ENCODE assay signal across 11 cellular contexts in genomic region chr10:119537953-119538630, GRCh38. TPM values are rescaled to one million over a fixed set of nuclear protein-coding genes. Genes with fewer than 3 reads are reported as not detected.
DNase-seq lines count a peak whose midpoint lies in the region; ATAC-seq, FAIRE-seq and TF ChIP-seq lines count a peak whose summit lies in the region.
"Had no signal": no experiment of that assay in that cellular context is flagged by ENCODE, and none has a peak within 500 bp of the region (broad histone marks: within the 10 kb centered on the region; RNA-seq: fewer than 3 reads in every experiment).

No MANE protein-coding gene starts in this region.

- no peaks in the 10 kb centered on the region for H3K9me3 Mint-ChIP-seq in MCF 10A (ENCODE audit: unreplicated experiment)
- H3K9me3 Mint-ChIP-seq in activated T-helper 17 cell treated with anti-CD3 and anti-CD28 coated beads, Interleukin-2, amount 50 U/mL, for 72 hours: no peaks in the 10 kb centered on the region

- WGBS in mammary epithelial cell (ENCODE audit: low coverage, missing lambda C conversion rate): 89% methylated on average over 5 of the region's 5 CpGs

- H3K27ac Mint-ChIP-seq in MCF 10A (ENCODE audit: low read depth, unreplicated experiment): peak overlapping the region; percentile 64
- H3K27ac Mint-ChIP-seq in activated T-helper 17 cell treated with anti-CD3 and anti-CD28 coated beads, Interleukin-2, amount 50 U/mL, for 72 hours: peak overlapping the region; percentile 96

- intact Hi-C loops in MCF 10A (cut with micrococcal nuclease) (no loop called here), mammary epithelial cell (cut with micrococcal nuclease) (no loop called here)

- no peaks in the 10 kb centered on the region for H3K9me3 ChIP-seq in mammary epithelial cell (replicated peaks; ENCODE audit: insufficient read depth, low read length)
- no peaks in the 10 kb centered on the region for H3K9me3 ChIP-seq in mucosa of rectum (ENCODE audit: control insufficient read depth in 2 of 2, low read length in 2 of 2)
- H3K9me3 ChIP-seq in SJCRH30 (replicated peaks): no peaks in the 10 kb centered on the region
- H3K9me3 ChIP-seq: heart right ventricle had no signal

- peaks cover 65% of the 10 kb centered on the region for H3K79me2 ChIP-seq in mammary epithelial cell (ENCODE audit: insufficient read depth, low read length)

- dilution Hi-C loops in mammary epithelial cell (cut with HindIII; ENCODE audit: low sequenced_read_pairs): no loop called here

- no peak for TF ChIP-seq POLR2A in H54 (IDR thresholded peaks at IDR 0.05; ENCODE audit: low read depth, low read length)

- H3K36me3 ChIP-seq in mammary epithelial cell (ENCODE audit: insufficient read depth, low read length): no peaks in the 10 kb centered on the region
- no peaks in the 10 kb centered on the region for H3K36me3 ChIP-seq in mucosa of rectum (ENCODE audit: control insufficient read depth in 2 of 2, insufficient read depth in 2 of 2, low read length in 2 of 2)
- no peaks in the 10 kb centered on the region for H3K36me3 ChIP-seq in SJCRH30
- H3K36me3 ChIP-seq: heart right ventricle had no signal

- H3K4me1 ChIP-seq in mammary epithelial cell (ENCODE audit: insufficient read depth, low read length) (peaks cover 21% of the 10 kb centered on the region), mucosa of rectum (ENCODE audit: control insufficient read depth in 2 of 2, insufficient read depth in 2 of 2, low read length in 2 of 2) (peaks cover 24 to 35% of the 10 kb centered on the region in 2 donors), SJCRH30 (no peaks in the 10 kb centered on the region)

- H2AFZ ChIP-seq in mammary epithelial cell (ENCODE audit: low read depth, low read length): no peak overlapping the region

- peaks cover 4% of the 10 kb centered on the region for H3K36me3 Mint-ChIP-seq in MCF 10A (ENCODE audit: insufficient read depth, unreplicated experiment)
- peaks cover 61% of the 10 kb centered on the region for H3K36me3 Mint-ChIP-seq in activated T-helper 17 cell treated with anti-CD3 and anti-CD28 coated beads, Interleukin-2, amount 50 U/mL, for 72 hours (ENCODE audit: low read depth)

- BruUV-seq in MCF 10A (replicated peaks; lab: Mats Ljungman, UMichigan) (no TSS peak), mammary epithelial cell (replicated peaks; lab: Mats Ljungman, UMichigan) (no TSS peak)

- ATAC-seq in activated T-helper 17 cell treated with anti-CD3 and anti-CD28 coated beads, Interleukin-2, amount 50 U/mL, for 72 hours (replicated peaks): no peak

- CTCF ChIA-PET in MCF 10A (lab: Yijun Ruan, JAX): interaction anchor here (1.0 kb wide), 1 partner anchor 20 kb away, joined by 3 read pairs; no protein-coding TSS in a partner anchor
- CTCF ChIA-PET in mammary epithelial cell (lab: Charles Lee; ENCODE audit: low non-redundant PET): no interaction called here

- H3K27me3 ChIP-seq in mammary epithelial cell (ENCODE audit: insufficient read depth, low read length) (peaks cover 2% of the 10 kb centered on the region), mucosa of rectum (ENCODE audit: control insufficient read depth in 2 of 2, insufficient read depth in 2 of 2, low read length in 2 of 2) (no peaks in the 10 kb centered on the region), SJCRH30 (0 out of 2 replicates have a peak, but pooled peaks cover 8% of the 10 kb centered on the region)

- no peaks in the 10 kb centered on the region for H4K20me1 ChIP-seq in mammary epithelial cell (ENCODE audit: insufficient read depth, low read length)

- no peaks in the 10 kb centered on the region for H3K27me3 Mint-ChIP-seq in MCF 10A (ENCODE audit: insufficient read depth, unreplicated experiment)
- H3K27me3 Mint-ChIP-seq in activated T-helper 17 cell treated with anti-CD3 and anti-CD28 coated beads, Interleukin-2, amount 50 U/mL, for 72 hours: no peaks in the 10 kb centered on the region

- FAIRE-seq in H54 (lab: Jason Lieb, UNC): no peak

- no peak overlapping the region for H3K27ac ChIP-seq in mammary epithelial cell (ENCODE audit: insufficient read depth, low read depth, low read length)
- peak overlapping the region; percentile 12 to 49 for H3K27ac ChIP-seq in mucosa of rectum (ENCODE audit: low read depth in 2 of 2, low read length in 2 of 2)
- H3K27ac ChIP-seq in SJCRH30: no peak overlapping the region

- TF ChIP-seq CTCF in MCF 10A (IDR thresholded peaks at IDR 0.05; ENCODE audit: unreplicated experiment) (no peak), mammary epithelial cell (conservative IDR thresholded peaks at IDR 0.05 in 1 of 2, IDR thresholded peaks at IDR 0.05 in 1 of 2; ENCODE audit: extremely low read depth in 1 of 2, insufficient read depth in 1 of 2, low read depth in 1 of 2, low read length in 2 of 2) (no peak)

- no peak overlapping the region for H3K4me2 ChIP-seq in mammary epithelial cell (ENCODE audit: insufficient read depth, low read depth, low read length)

- POLR2A ChIA-PET in MCF 10A (lab: Yijun Ruan, JAX): no interaction called here

- H3K4me1 Mint-ChIP-seq in MCF 10A (ENCODE audit: insufficient read depth, unreplicated experiment): peaks cover 31% of the 10 kb centered on the region
- H3K4me1 Mint-ChIP-seq in activated T-helper 17 cell treated with anti-CD3 and anti-CD28 coated beads, Interleukin-2, amount 50 U/mL, for 72 hours: peaks cover 58% of the 10 kb centered on the region

- H3K9ac ChIP-seq in mammary epithelial cell (ENCODE audit: insufficient read depth, low read length) (no peak overlapping the region), mucosa of rectum (ENCODE audit: low read depth in 1 of 2, low read length in 2 of 2) (peak overlapping the region in 1 of 2 donors; percentile 29)

- in situ Hi-C loops in mammary epithelial cell (cut with MboI; ENCODE audit: low sequenced_read_pairs in 2 of 2): no loop called here

- no peak for DNase-seq in MCF 10A (ENCODE audit: unreplicated experiment)
- no peak for DNase-seq in mammary epithelial cell
- DNase-seq in SJCRH30: no peak
- no peak for DNase-seq in NCI-H146 treated with DMSO at 0.1 percent for 48 hours (lab: John Stamatoyannopoulos, UW; ENCODE audit: unreplicated experiment)
- no peak for DNase-seq in kidney tubule cell (ENCODE audit: low spot score)
- no peak for DNase-seq in H54 (ENCODE audit: insufficient read length, low spot score)
- DNase-seq: AML-193, heart right ventricle, left colon had no signal

- H3K4me3 ChIP-seq in mammary epithelial cell (replicated peaks in 1 of 3; ENCODE audit: insufficient read depth in 1 of 3, low read depth in 2 of 3, low read length in 3 of 3) (no peak overlapping the region), mucosa of rectum (ENCODE audit: low read length in 2 of 2) (peak overlapping the region in 1 of 2 donors; percentile 1), SJCRH30 (no peak overlapping the region)
- H3K4me3 ChIP-seq: heart right ventricle had no signal

- no peak overlapping the region for H3K4me3 Mint-ChIP-seq in MCF 10A (ENCODE audit: unreplicated experiment)
- peak overlapping the region; percentile 92 for H3K4me3 Mint-ChIP-seq in activated T-helper 17 cell treated with anti-CD3 and anti-CD28 coated beads, Interleukin-2, amount 50 U/mL, for 72 hours

RNA-seq across cellular contexts. Expression of gene RGS10, which starts 4.4 kb away (rescaled TPM):
- total RNA-seq in MCF 10A (2022) (17.0 and 26.0 TPM in 2 replicates), mammary epithelial cell (10 to 100 TPM; 16.8 to 33.5 TPM)
- 27.3 TPM for polyA plus RNA-seq in mammary epithelial cell
- 31.1 TPM for polyA minus RNA-seq in mammary epithelial cell
- total RNA-seq in activated T-helper 17 cell treated with anti-CD3 and anti-CD28 coated beads, Interleukin-2, amount 50 U/mL, for 72 hours: 10 to 100 TPM; 85.2 to 87.7 TPM
- total RNA-seq in SJCRH30 (2014; rRNA removed; shearing (Covaris generic)): not detected in 2 replicates

RNA-seq across cellular contexts. Expression of gene TIAL1, which starts 58.7 kb away (rescaled TPM):
- 117 and 149 TPM in 2 replicates for total RNA-seq in MCF 10A (2022)
- 100 to 1,000 TPM in 1 of 2 donors, 10 to 100 TPM in 1; 47.8 to 141 TPM for total RNA-seq in mammary epithelial cell
- polyA plus RNA-seq in mammary epithelial cell: 66.3 TPM
- 25.1 TPM for polyA minus RNA-seq in mammary epithelial cell
- 100 to 1,000 TPM; 195 to 202 TPM for total RNA-seq in activated T-helper 17 cell treated with anti-CD3 and anti-CD28 coated beads, Interleukin-2, amount 50 U/mL, for 72 hours
- 78.8 and 97.6 TPM in 2 replicates for total RNA-seq in SJCRH30 (2014; rRNA removed; shearing (Covaris generic))

Comparison
In these comparisons a context has a peak if more than half of its experiments do, and no peak if none do; other contexts are left out.
1. H3K27ac ChIP-seq: peak in mucosa of rectum (2 of 2); none in mammary epithelial cell (single experiment) and SJCRH30 (single experiment).
2. RNA of gene RGS10, which starts 4.4 kb away (total RNA-seq): 85.2 to 87.7 TPM in activated T-helper 17 cell treated with anti-CD3 and anti-CD28 coated beads, Interleukin-2, amount 50 U/mL, for 72 hours, 16.8 to 33.5 TPM in mammary epithelial cell and 17.0 to 26.0 TPM in MCF 10A; not detected in SJCRH30; every median in the first group is over 10 times any median in the second.